In the genomic region with DNA sequence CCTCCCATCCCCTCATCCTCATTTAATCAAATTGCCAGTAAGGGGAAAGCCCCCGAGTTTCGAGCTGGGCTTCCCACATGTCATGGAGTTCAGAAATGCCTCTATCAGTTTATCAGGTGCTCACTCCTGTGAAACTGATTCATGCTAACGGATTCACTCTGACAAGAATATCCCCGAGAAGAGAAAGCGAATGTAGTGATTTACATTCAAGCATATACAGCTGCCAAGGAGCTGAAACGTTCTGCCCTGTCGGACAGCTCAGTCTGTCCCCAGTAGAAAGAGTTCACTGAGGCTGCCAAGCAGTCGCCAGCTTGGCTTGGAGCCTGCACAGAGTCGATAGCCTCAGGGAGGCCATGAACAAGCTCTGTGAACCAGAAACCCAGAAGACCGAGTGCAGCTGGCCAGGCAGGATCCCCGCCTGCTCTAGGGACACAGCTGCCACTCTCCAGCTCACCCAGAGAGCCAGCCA, we compare ENCODE assay signal across 1 cellular context.
TF ChIP-seq lines count a peak whose summit lies in the region.

No MANE protein-coding gene starts in this region.

TF ChIP-seq in GM12878, 131 proteins besides CTCF, POLR2A, EP300 and RAD21 (continued from another document):
- no peak for TF ChIP-seq CHD1 (IDR thresholded peaks at IDR 0.05; ENCODE audit: low read depth, low read length)
- TF ChIP-seq BACH1 (IDR thresholded peaks at IDR 0.05; ENCODE audit: borderline replicate concordance): no peak
- TF ChIP-seq POLR2AphosphoS5 (IDR thresholded peaks at IDR 0.05; ENCODE audit: low read length): peak; percentile 42; the same call in 1 of the 2 replicates
- TF ChIP-seq SRF (IDR thresholded peaks at IDR 0.05; ENCODE audit: low read depth in 2 of 2, low read length in 2 of 2): no peak
- peak; percentile 80 for TF ChIP-seq EED (IDR thresholded peaks at IDR 0.05; ENCODE audit: low read depth)
- TF ChIP-seq ZBED1 (IDR thresholded peaks at IDR 0.05; ENCODE audit: borderline replicate concordance): peak; percentile 76; the same call in 1 of the 2 replicates
- TF ChIP-seq, protein P1, sequence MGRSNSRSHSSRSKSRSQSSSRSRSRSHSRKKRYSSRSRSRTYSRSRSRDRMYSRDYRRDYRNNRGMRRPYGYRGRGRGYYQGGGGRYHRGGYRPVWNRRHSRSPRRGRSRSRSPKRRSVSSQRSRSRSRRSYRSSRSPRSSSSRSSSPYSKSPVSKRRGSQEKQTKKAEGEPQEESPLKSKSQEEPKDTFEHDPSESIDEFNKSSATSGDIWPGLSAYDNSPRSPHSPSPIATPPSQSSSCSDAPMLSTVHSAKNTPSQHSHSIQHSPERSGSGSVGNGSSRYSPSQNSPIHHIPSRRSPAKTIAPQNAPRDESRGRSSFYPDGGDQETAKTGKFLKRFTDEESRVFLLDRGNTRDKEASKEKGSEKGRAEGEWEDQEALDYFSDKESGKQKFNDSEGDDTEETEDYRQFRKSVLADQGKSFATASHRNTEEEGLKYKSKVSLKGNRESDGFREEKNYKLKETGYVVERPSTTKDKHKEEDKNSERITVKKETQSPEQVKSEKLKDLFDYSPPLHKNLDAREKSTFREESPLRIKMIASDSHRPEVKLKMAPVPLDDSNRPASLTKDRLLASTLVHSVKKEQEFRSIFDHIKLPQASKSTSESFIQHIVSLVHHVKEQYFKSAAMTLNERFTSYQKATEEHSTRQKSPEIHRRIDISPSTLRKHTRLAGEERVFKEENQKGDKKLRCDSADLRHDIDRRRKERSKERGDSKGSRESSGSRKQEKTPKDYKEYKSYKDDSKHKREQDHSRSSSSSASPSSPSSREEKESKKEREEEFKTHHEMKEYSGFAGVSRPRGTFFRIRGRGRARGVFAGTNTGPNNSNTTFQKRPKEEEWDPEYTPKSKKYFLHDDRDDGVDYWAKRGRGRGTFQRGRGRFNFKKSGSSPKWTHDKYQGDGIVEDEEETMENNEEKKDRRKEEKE (IDR thresholded peaks at IDR 0.05): no peak
- TF ChIP-seq IKZF1 (conservative IDR thresholded peaks at IDR 0.05): peak; percentile 29
- 0 out of 2 replicates have a peak, but pooled peaks have one; percentile 10 for TF ChIP-seq RAD51 (IDR thresholded peaks at IDR 0.05)
- no peak for TF ChIP-seq ZNF217 (IDR thresholded peaks at IDR 0.05)
- peak; percentile 63 for TF ChIP-seq RUNX3 (IDR thresholded peaks at IDR 0.05; ENCODE audit: low read length)
- no peak for TF ChIP-seq ESRRA (IDR thresholded peaks at IDR 0.05; ENCODE audit: low read length)
- TF ChIP-seq CHD4 (IDR thresholded peaks at IDR 0.05): no peak
- peak in 1 of 2 experiments; percentile 76; a peak in 1 of 4 replicates for TF ChIP-seq CEBPB (IDR thresholded peaks at IDR 0.05; ENCODE audit: borderline replicate concordance in 1 of 2, low read depth in 2 of 2, low read length in 2 of 2)
- 0 out of 2 replicates have a peak, but pooled peaks have one; percentile 17 for TF ChIP-seq CBFB (IDR thresholded peaks at IDR 0.05; ENCODE audit: low read depth)
- TF ChIP-seq IKZF2 (IDR thresholded peaks at IDR 0.05): peak; percentile 34 to 39; a peak in 2 of 4 replicates
- TF ChIP-seq HDAC6 (IDR thresholded peaks at IDR 0.05; ENCODE audit: unreplicated experiment): no peak
- TF ChIP-seq, protein P2, sequence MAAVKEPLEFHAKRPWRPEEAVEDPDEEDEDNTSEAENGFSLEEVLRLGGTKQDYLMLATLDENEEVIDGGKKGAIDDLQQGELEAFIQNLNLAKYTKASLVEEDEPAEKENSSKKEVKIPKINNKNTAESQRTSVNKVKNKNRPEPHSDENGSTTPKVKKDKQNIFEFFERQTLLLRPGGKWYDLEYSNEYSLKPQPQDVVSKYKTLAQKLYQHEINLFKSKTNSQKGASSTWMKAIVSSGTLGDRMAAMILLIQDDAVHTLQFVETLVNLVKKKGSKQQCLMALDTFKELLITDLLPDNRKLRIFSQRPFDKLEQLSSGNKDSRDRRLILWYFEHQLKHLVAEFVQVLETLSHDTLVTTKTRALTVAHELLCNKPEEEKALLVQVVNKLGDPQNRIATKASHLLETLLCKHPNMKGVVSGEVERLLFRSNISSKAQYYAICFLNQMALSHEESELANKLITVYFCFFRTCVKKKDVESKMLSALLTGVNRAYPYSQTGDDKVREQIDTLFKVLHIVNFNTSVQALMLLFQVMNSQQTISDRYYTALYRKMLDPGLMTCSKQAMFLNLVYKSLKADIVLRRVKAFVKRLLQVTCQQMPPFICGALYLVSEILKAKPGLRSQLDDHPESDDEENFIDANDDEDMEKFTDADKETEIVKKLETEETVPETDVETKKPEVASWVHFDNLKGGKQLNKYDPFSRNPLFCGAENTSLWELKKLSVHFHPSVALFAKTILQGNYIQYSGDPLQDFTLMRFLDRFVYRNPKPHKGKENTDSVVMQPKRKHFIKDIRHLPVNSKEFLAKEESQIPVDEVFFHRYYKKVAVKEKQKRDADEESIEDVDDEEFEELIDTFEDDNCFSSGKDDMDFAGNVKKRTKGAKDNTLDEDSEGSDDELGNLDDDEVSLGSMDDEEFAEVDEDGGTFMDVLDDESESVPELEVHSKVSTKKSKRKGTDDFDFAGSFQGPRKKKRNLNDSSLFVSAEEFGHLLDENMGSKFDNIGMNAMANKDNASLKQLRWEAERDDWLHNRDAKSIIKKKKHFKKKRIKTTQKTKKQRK (IDR thresholded peaks at IDR 0.05; ENCODE audit: low read depth, low read length): no peak
- TF ChIP-seq TAF1 (IDR thresholded peaks at IDR 0.05; ENCODE audit: borderline replicate concordance, low read depth, low read length): 0 out of 2 replicates have a peak, but pooled peaks have one; percentile 36
- TF ChIP-seq ETV6 (conservative IDR thresholded peaks at IDR 0.05 in 1 of 2, IDR thresholded peaks at IDR 0.05 in 1 of 2; ENCODE audit: borderline replicate concordance in 1 of 2, low read depth in 1 of 2): peak in 1 of 2 experiments; percentile 44; a peak in 1 of 4 replicates
- TF ChIP-seq JUNB (IDR thresholded peaks at IDR 0.05): peak; percentile 75
- no peak for TF ChIP-seq ZNF384 (IDR thresholded peaks at IDR 0.05; ENCODE audit: borderline replicate concordance, low read depth, low read length)
- TF ChIP-seq PAX8 (IDR thresholded peaks at IDR 0.05): no peak
- no peak for TF ChIP-seq HCFC1 (IDR thresholded peaks at IDR 0.05; ENCODE audit: low read length)
- no peak for TF ChIP-seq KAT2A (conservative IDR thresholded peaks at IDR 0.05; ENCODE audit: control insufficient read depth, low read depth, low read length)
